Comparison of ENCODE assay signal across 8 cellular contexts in genomic region chr11:66001941-66002647, GRCh38. TPM values are rescaled to one million over a fixed set of nuclear protein-coding genes. Genes with fewer than 3 reads are reported as not detected.
DNase-seq lines count a peak whose midpoint lies in the region; ATAC-seq and TF ChIP-seq lines count a peak whose summit lies in the region.

A gene with protein sequence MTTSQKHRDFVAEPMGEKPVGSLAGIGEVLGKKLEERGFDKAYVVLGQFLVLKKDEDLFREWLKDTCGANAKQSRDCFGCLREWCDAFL (plus strand): TSS chr11:66002503. CDS start chr11:66003251, 748 bp downstream.
TSS of gene EIF1AD (minus strand) at chr11:66002157. CDS start at chr11:66000389, 1,768 bp downstream.

- no peaks in the 10 kb centered on the region for H3K27me3 ChIP-seq in BLaER1

- H3K36me3 Mint-ChIP-seq in activated CD4-positive, alpha-beta T cell treated with anti-CD3 and anti-CD28 coated beads, Interleukin-2, amount 10 ng/mL, durations not matched to agents 24 days and 14 days (ENCODE audit: low read depth): peaks cover 61% of the 10 kb centered on the region

- no peaks in the 10 kb centered on the region for H3K27me3 Mint-ChIP-seq in activated CD4-positive, alpha-beta T cell treated with anti-CD3 and anti-CD28 coated beads, Interleukin-2, amount 10 ng/mL, durations not matched to agents 24 days and 14 days

- H3K4me3 ChIP-seq in BLaER1 (peak within 1 kb of the TSS; percentile 78), coronary artery (peak within 1 kb of the TSS; percentile 88)

- intact Hi-C loops in activated CD4-positive, alpha-beta T cell treated with anti-CD3 and anti-CD28 coated beads, Interleukin-2, amount 10 ng/mL, durations not matched to agents 24 days and 14 days (cut with micrococcal nuclease): loop anchor here (1.0 to 5.0 kb wide), 9 partner anchors 13 to 387 kb away; partner anchors contain the start of genes CFL1, FOSL1, KAT5 and PCNX3

- H3K4me1 ChIP-seq in BLaER1: peaks cover 38% of the 10 kb centered on the region

- no peaks in the 10 kb centered on the region for H3K9me3 Mint-ChIP-seq in activated CD4-positive, alpha-beta T cell treated with anti-CD3 and anti-CD28 coated beads, Interleukin-2, amount 10 ng/mL, durations not matched to agents 24 days and 14 days

- no peaks in the 10 kb centered on the region for H3K9me3 ChIP-seq in BLaER1

- DNase-seq in NCI-H69 (lab: John Stamatoyannopoulos, UW): peak; percentile 99
- peak; percentile 98 for DNase-seq in activated CD4-positive, alpha-beta T cell treated with anti-CD3 and anti-CD28 coated beads, Interleukin-2, amount 10 ng/mL, durations not matched to agents 24 days and 14 days
- DNase-seq in coronary artery (ENCODE audit: low spot score): peak; percentile 97
- DNase-seq in left kidney (ENCODE audit: low read depth, low spot score): peak; percentile 99
- peak; percentile 96 for DNase-seq in stimulated activated CD4-positive, alpha-beta T cell treated with anti-CD3 and anti-CD28 coated beads, Interleukin-1b, Interleukin-23, amount 100 ng/mL, for 48 hours

- peak; percentile 73 for ATAC-seq in GM19351 (IDR thresholded peaks at IDR 0.05; ENCODE audit: unreplicated experiment)
- peak; percentile 68 for ATAC-seq in HG03521 (IDR thresholded peaks at IDR 0.05; ENCODE audit: unreplicated experiment)

- H3K4me1 Mint-ChIP-seq in activated CD4-positive, alpha-beta T cell treated with anti-CD3 and anti-CD28 coated beads, Interleukin-2, amount 10 ng/mL, durations not matched to agents 24 days and 14 days: peaks cover 28% of the 10 kb centered on the region

- H3K9ac ChIP-seq in BLaER1: peak within 1 kb of the TSS; percentile 84

- H3K4me3 Mint-ChIP-seq in activated CD4-positive, alpha-beta T cell treated with anti-CD3 and anti-CD28 coated beads, Interleukin-2, amount 10 ng/mL, durations not matched to agents 24 days and 14 days: peak within 1 kb of the TSS; percentile 100

- H3K4me2 ChIP-seq in BLaER1: peak within 1 kb of the TSS; percentile 86

- H3K27ac ChIP-seq in BLaER1: peak within 1 kb of the TSS; percentile 91
- H3K27ac ChIP-seq in coronary artery: peak within 1 kb of the TSS; percentile 85 to 94

- H3K36me3 ChIP-seq in BLaER1: peaks cover 67% of the 10 kb centered on the region

- peak within 1 kb of the TSS; percentile 99 for H3K27ac Mint-ChIP-seq in activated CD4-positive, alpha-beta T cell treated with anti-CD3 and anti-CD28 coated beads, Interleukin-2, amount 10 ng/mL, durations not matched to agents 24 days and 14 days

- no peak for TF ChIP-seq CTCF in coronary artery (IDR thresholded peaks at IDR 0.05)

- peaks cover 39% of the 10 kb centered on the region for H4K20me1 ChIP-seq in BLaER1

RNA-seq across cellular contexts. Expression of the first gene that starts in this region (rescaled TPM):
- 291 and 298 TPM in 2 replicates for total RNA-seq in activated CD4-positive, alpha-beta T cell treated with anti-CD3 and anti-CD28 coated beads, Interleukin-2, amount 10 ng/mL, durations not matched to agents 24 days and 14 days

RNA-seq across cellular contexts. Expression of gene EIF1AD, which starts in this region (rescaled TPM):
- 64.9 and 75.9 TPM in 2 replicates for total RNA-seq in activated CD4-positive, alpha-beta T cell treated with anti-CD3 and anti-CD28 coated beads, Interleukin-2, amount 10 ng/mL, durations not matched to agents 24 days and 14 days

Comparison
In these comparisons a context has a peak if more than half of its experiments do, and no peak if none do; other contexts are left out.
1. Peak in every context shown above with its lines: DNase-seq, ATAC-seq, H3K4me3 ChIP-seq and H3K27ac ChIP-seq.